In genomic region chr3:143298380-143298779, GRCh38 we compare ENCODE assay signal across 18 cellular contexts.
DNase-seq lines count a peak whose midpoint lies in the region; ATAC-seq and TF ChIP-seq lines count a peak whose summit lies in the region.
"Had no signal": no experiment of that assay in that cellular context is flagged by ENCODE, and none has a peak within 500 bp of the region (broad histone marks: within the 10 kb centered on the region; RNA-seq: fewer than 3 reads in every experiment).

No MANE protein-coding gene starts in this region.

- no peaks in the 10 kb centered on the region for H3K27me3 ChIP-seq in Karpas-422 (ENCODE audit: low read length)

- no peak for TF ChIP-seq CTCF in type B pancreatic cell (conservative IDR thresholded peaks at IDR 0.05)

- no peaks in the 10 kb centered on the region for H3K36me3 ChIP-seq in Karpas-422 (ENCODE audit: insufficient read depth, low read length)
- H3K36me3 ChIP-seq: SJCRH30 had no signal

- no peaks in the 10 kb centered on the region for H3K9me2 ChIP-seq in Karpas-422 (replicated peaks; ENCODE audit: insufficient read depth, low read length)

- peak; percentile 53 for ATAC-seq in GM21825 (IDR thresholded peaks at IDR 0.05; ENCODE audit: unreplicated experiment)
- ATAC-seq: GM23338, HCT116 had no signal

- H3K4me1 Mint-ChIP-seq in immature natural killer cell (peaks cover 96 to 100% of the 10 kb centered on the region in 2 donors), type B pancreatic cell (ENCODE audit: unreplicated experiment) (peaks cover 31% of the 10 kb centered on the region)

- peak overlapping the region; percentile 0; the same call in 1 of the 2 replicates for H2AFZ ChIP-seq in Karpas-422 (ENCODE audit: low read length)
- H2AFZ ChIP-seq: GM23338, PC-9 had no signal

- no peak overlapping the region for H3K4me3 ChIP-seq in Karpas-422 (ENCODE audit: low read length)
- H3K4me3 ChIP-seq: GM23338, PC-9, SJCRH30 had no signal

- H3K4me3 Mint-ChIP-seq in immature natural killer cell (peak overlapping the region; percentile 16 to 81 (median 74)), type B pancreatic cell (no peak overlapping the region)
- H3K4me3 Mint-ChIP-seq: CD4-positive, CD25-positive, alpha-beta regulatory T cell; GM23338 had no signal

- H3K79me2 ChIP-seq in Karpas-422 (ENCODE audit: low read length), result no peaks in the 10 kb centered on the region

- no peaks in the 10 kb centered on the region for H3K9me3 Mint-ChIP-seq in immature natural killer cell
- H3K9me3 Mint-ChIP-seq in type B pancreatic cell, result no peaks in the 10 kb centered on the region
- H3K9me3 Mint-ChIP-seq: CD4-positive, CD25-positive, alpha-beta regulatory T cell; GM23338 had no signal

- H3K4me2 ChIP-seq in Karpas-422 (ENCODE audit: low read depth, low read length, poor library complexity, severe bottlenecking), result peak overlapping the region; percentile 38
- H3K4me2 ChIP-seq: GM23338, PC-9 had no signal

- no peaks in the 10 kb centered on the region for H3K9me3 ChIP-seq in Karpas-422 (ENCODE audit: low read length)
- H3K9me3 ChIP-seq: SJCRH30 had no signal

- H3K36me3 Mint-ChIP-seq in immature natural killer cell (peaks cover 0 to 5% (median 3%) of the 10 kb centered on the region in 3 donors), type B pancreatic cell (no peaks in the 10 kb centered on the region)

- H3K27ac Mint-ChIP-seq in immature natural killer cell (peak overlapping the region; percentile 77 to 90 (median 84)), type B pancreatic cell (no peak overlapping the region)
- H3K27ac Mint-ChIP-seq: CD4-positive, CD25-positive, alpha-beta regulatory T cell; GM23338 had no signal

- H3K27me3 Mint-ChIP-seq in immature natural killer cell (ENCODE audit: low read depth in 3 of 3) (peaks cover 0 to 6% (median 1%) of the 10 kb centered on the region in 3 donors), type B pancreatic cell (peaks cover 32% of the 10 kb centered on the region)
- H3K27me3 Mint-ChIP-seq: CD4-positive, CD25-positive, alpha-beta regulatory T cell had no signal

- H3K9ac ChIP-seq in Karpas-422 (ENCODE audit: low read length), result peak overlapping the region; percentile 36

- DNase-seq in Karpas-422 (no peak), immature natural killer cell (no peak), superior temporal gyrus (ENCODE audit: extremely low spot score) (peak; percentile 29), type B pancreatic cell (ENCODE audit: extremely low spot score, unreplicated experiment) (no peak), DMS114 treated with DMSO at 0.1 percent for 48 hours (lab: John Stamatoyannopoulos, UW; ENCODE audit: unreplicated experiment) (no peak)
- no peak for DNase-seq in stimulated activated CD4-positive, alpha-beta T cell treated with anti-CD3 and anti-CD28 coated beads, Interleukin-2, amount 100 ng/mL, for 48 hours
- DNase-seq: ACHN, Calu3, NCI-H1417 treated with DMSO at 0.1 percent for 48 hours, NCI-H2029, NCI-H2171 treated with DMSO at 0.1 percent for 48 hours, NCI-H446 treated with DMSO at 0.1 percent for 48 hours, PC-9, SJCRH30 had no signal

- peak overlapping the region; percentile 98 for H3K27ac ChIP-seq in Karpas-422 (ENCODE audit: low read length)
- H3K27ac ChIP-seq: PC-9, SJCRH30 had no signal

- H3K4me1 ChIP-seq in Karpas-422 (ENCODE audit: low read length), result peaks cover 100% of the 10 kb centered on the region
- H3K4me1 ChIP-seq: SJCRH30 had no signal

- H4K20me1 ChIP-seq in Karpas-422 (ENCODE audit: insufficient read depth, low read depth, low read length), result no peaks in the 10 kb centered on the region
